Comparison of ENCODE assay signal across 20 cellular contexts in the genomic region with DNA sequence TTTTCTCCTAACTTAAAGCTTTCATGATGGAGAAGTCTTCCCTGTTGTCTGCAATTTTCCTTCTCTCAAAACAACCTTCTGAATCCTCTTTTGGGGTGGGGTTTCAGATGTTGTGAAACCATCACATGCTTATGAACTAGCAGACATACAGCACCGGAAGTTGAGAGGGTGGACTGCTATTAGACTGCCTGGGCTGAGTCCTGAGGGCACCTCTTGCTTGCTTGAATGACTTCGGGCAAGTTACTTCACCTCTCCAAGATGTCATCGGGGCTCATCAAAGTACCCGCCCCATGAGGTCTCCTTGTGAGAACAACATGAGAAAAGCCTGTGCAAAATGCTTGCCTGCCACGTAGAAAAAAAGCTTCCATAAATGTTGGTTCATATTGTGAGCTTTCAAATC.
DNase-seq lines count a peak whose midpoint lies in the region; ATAC-seq lines count a peak whose summit lies in the region.
"Had no signal": no experiment of that assay in that cellular context is flagged by ENCODE, and none has a peak within 500 bp of the region (broad histone marks: within the 10 kb centered on the region; RNA-seq: fewer than 3 reads in every experiment).

No MANE protein-coding gene starts in this region.

- H3K4me3 Mint-ChIP-seq in activated naive CD4-positive, alpha-beta T cell treated with anti-CD3 and anti-CD28 coated beads, Interleukin-2, amount 10 ng/mL, durations not matched to agents 7 days and 5 days = no peak overlapping the region
- no peak overlapping the region for H3K4me3 Mint-ChIP-seq in activated T-helper 17 cell treated with anti-CD3 and anti-CD28 coated beads, Interleukin-2, amount 50 U/mL, for 72 hours
- H3K4me3 Mint-ChIP-seq: activated naive CD8-positive, alpha-beta T cell treated with anti-CD3 and anti-CD28 coated beads, Interleukin-2, amount 50 U/mL, for 24 hours; activated T-cell treated with anti-CD3 and anti-CD28 coated beads, Interleukin-2, amount 50 U/mL, for 4 hours; HFFc6; stimulated activated naive B cell treated with anti-CD40 and anti-IgM and Interleukin-4, amounts not matched to agents 10 μg/mL and 1 μg/mL and 100 μg/mL, for 72 hours had no signal

- DNase-seq in activated naive CD4-positive, alpha-beta T cell treated with anti-CD3 and anti-CD28 coated beads, Interleukin-2, amount 10 ng/mL, durations not matched to agents 7 days and 5 days = peak; percentile 30
- DNase-seq in activated naive CD4-positive, alpha-beta T cell treated with anti-CD3 and anti-CD28 coated beads, Interleukin-2, amount 50 U/mL, for 16 hours = no peak
- DNase-seq in ureter (ENCODE audit: low spot score) (peak; percentile 52), SHP77 (lab: John Stamatoyannopoulos, UW) (no peak), Right ventricle myocardium superior (no peak), occipital lobe (lab: John Stamatoyannopoulos, UW) (no peak)
- DNase-seq: activated CD4-positive, alpha-beta T cell treated with anti-CD3 and anti-CD28 coated beads, Interleukin-2, amount 50 U/mL, for 48 hours; activated naive CD8-positive, alpha-beta T cell treated with anti-CD3 and anti-CD28 coated beads, Interleukin-2, amount 50 U/mL, for 24 hours; activated T-cell treated with anti-CD3 and anti-CD28 coated beads, Interleukin-2, amount 50 U/mL, for 4 hours; CD8-positive, alpha-beta memory T cell; central memory CD4-positive, alpha-beta T cell; effector memory CD4-positive, alpha-beta T cell; HFFc6; NCI-H2171; ovary; stimulated activated naive B cell treated with anti-CD40 and anti-IgM and Interleukin-4, amounts not matched to agents 10 μg/mL and 1 μg/mL and 100 μg/mL, for 72 hours; upper lobe of right lung had no signal

- peaks cover 46% of the 10 kb centered on the region for H3K27me3 Mint-ChIP-seq in activated naive CD4-positive, alpha-beta T cell treated with anti-CD3 and anti-CD28 coated beads, Interleukin-2, amount 10 ng/mL, durations not matched to agents 7 days and 5 days
- peaks cover 12% of the 10 kb centered on the region for H3K27me3 Mint-ChIP-seq in activated T-helper 17 cell treated with anti-CD3 and anti-CD28 coated beads, Interleukin-2, amount 50 U/mL, for 72 hours

- ATAC-seq in HG03196 (IDR thresholded peaks at IDR 0.05; ENCODE audit: unreplicated experiment) = peak; percentile 63
- peak; percentile 32 for ATAC-seq in activated T-helper 17 cell treated with anti-CD3 and anti-CD28 coated beads, Interleukin-2, amount 50 U/mL, for 72 hours (replicated peaks)
- no peak for ATAC-seq in Right ventricle myocardium superior (ENCODE audit: poor library complexity)
- ATAC-seq: activated naive CD8-positive, alpha-beta T cell treated with anti-CD3 and anti-CD28 coated beads, Interleukin-2, amount 50 U/mL, for 24 hours; activated T-cell treated with anti-CD3 and anti-CD28 coated beads, Interleukin-2, amount 50 U/mL, for 4 hours; Right ventricle myocardium inferior; stimulated activated naive B cell treated with anti-CD40 and anti-IgM and Interleukin-4, amounts not matched to agents 10 μg/mL and 1 μg/mL and 100 μg/mL, for 72 hours; upper lobe of right lung had no signal

- peak overlapping the region; percentile 12 for H3K27ac Mint-ChIP-seq in activated naive CD4-positive, alpha-beta T cell treated with anti-CD3 and anti-CD28 coated beads, Interleukin-2, amount 10 ng/mL, durations not matched to agents 7 days and 5 days
- no peak overlapping the region for H3K27ac Mint-ChIP-seq in activated T-helper 17 cell treated with anti-CD3 and anti-CD28 coated beads, Interleukin-2, amount 50 U/mL, for 72 hours
- H3K27ac Mint-ChIP-seq: activated naive CD8-positive, alpha-beta T cell treated with anti-CD3 and anti-CD28 coated beads, Interleukin-2, amount 50 U/mL, for 24 hours; HFFc6; stimulated activated naive B cell treated with anti-CD40 and anti-IgM and Interleukin-4, amounts not matched to agents 10 μg/mL and 1 μg/mL and 100 μg/mL, for 72 hours had no signal

- no peaks in the 10 kb centered on the region for H3K36me3 Mint-ChIP-seq in activated naive CD4-positive, alpha-beta T cell treated with anti-CD3 and anti-CD28 coated beads, Interleukin-2, amount 10 ng/mL, durations not matched to agents 7 days and 5 days
- H3K36me3 Mint-ChIP-seq in activated T-helper 17 cell treated with anti-CD3 and anti-CD28 coated beads, Interleukin-2, amount 50 U/mL, for 72 hours (ENCODE audit: low read depth) = no peaks in the 10 kb centered on the region
- H3K36me3 Mint-ChIP-seq: CD8-positive, alpha-beta memory T cell; stimulated activated naive B cell treated with anti-CD40 and anti-IgM and Interleukin-4, amounts not matched to agents 10 μg/mL and 1 μg/mL and 100 μg/mL, for 72 hours had no signal

- intact Hi-C loops in Right ventricle myocardium superior (cut with DNase I) = no loop called here

- H3K4me1 Mint-ChIP-seq in activated naive CD4-positive, alpha-beta T cell treated with anti-CD3 and anti-CD28 coated beads, Interleukin-2, amount 10 ng/mL, durations not matched to agents 7 days and 5 days = peaks cover 13% of the 10 kb centered on the region
- peaks cover 9% of the 10 kb centered on the region for H3K4me1 Mint-ChIP-seq in activated T-helper 17 cell treated with anti-CD3 and anti-CD28 coated beads, Interleukin-2, amount 50 U/mL, for 72 hours
- H3K4me1 Mint-ChIP-seq: stimulated activated naive B cell treated with anti-CD40 and anti-IgM and Interleukin-4, amounts not matched to agents 10 μg/mL and 1 μg/mL and 100 μg/mL, for 72 hours had no signal

- CTCF ChIA-PET in activated naive CD4-positive, alpha-beta T cell treated with anti-CD3 and anti-CD28 coated beads, Interleukin-2, amount 10 ng/mL, durations not matched to agents 7 days and 5 days (lab: Charles Lee) = no interaction called here

- H3K9me3 Mint-ChIP-seq in activated naive CD4-positive, alpha-beta T cell treated with anti-CD3 and anti-CD28 coated beads, Interleukin-2, amount 10 ng/mL, durations not matched to agents 7 days and 5 days = no peaks in the 10 kb centered on the region
- H3K9me3 Mint-ChIP-seq in activated T-helper 17 cell treated with anti-CD3 and anti-CD28 coated beads, Interleukin-2, amount 50 U/mL, for 72 hours = no peaks in the 10 kb centered on the region
- H3K9me3 Mint-ChIP-seq: activated naive CD8-positive, alpha-beta T cell treated with anti-CD3 and anti-CD28 coated beads, Interleukin-2, amount 50 U/mL, for 24 hours; activated T-cell treated with anti-CD3 and anti-CD28 coated beads, Interleukin-2, amount 50 U/mL, for 4 hours; HFFc6 had no signal

Comparison
In these comparisons a context has a peak if more than half of its experiments do, and no peak if none do; other contexts are left out.
1. DNase-seq: peak in activated naive CD4-positive, alpha-beta T cell treated with anti-CD3 and anti-CD28 coated beads, Interleukin-2, amount 10 ng/mL, durations not matched to agents 7 days and 5 days (single experiment) and ureter (single experiment); none in activated naive CD4-positive, alpha-beta T cell treated with anti-CD3 and anti-CD28 coated beads, Interleukin-2, amount 50 U/mL, for 16 hours (single experiment), SHP77 (0 of 2), Right ventricle myocardium superior (single experiment) and occipital lobe (single experiment).